17 cellular contexts compared by ENCODE assay signal in the genomic region with DNA sequence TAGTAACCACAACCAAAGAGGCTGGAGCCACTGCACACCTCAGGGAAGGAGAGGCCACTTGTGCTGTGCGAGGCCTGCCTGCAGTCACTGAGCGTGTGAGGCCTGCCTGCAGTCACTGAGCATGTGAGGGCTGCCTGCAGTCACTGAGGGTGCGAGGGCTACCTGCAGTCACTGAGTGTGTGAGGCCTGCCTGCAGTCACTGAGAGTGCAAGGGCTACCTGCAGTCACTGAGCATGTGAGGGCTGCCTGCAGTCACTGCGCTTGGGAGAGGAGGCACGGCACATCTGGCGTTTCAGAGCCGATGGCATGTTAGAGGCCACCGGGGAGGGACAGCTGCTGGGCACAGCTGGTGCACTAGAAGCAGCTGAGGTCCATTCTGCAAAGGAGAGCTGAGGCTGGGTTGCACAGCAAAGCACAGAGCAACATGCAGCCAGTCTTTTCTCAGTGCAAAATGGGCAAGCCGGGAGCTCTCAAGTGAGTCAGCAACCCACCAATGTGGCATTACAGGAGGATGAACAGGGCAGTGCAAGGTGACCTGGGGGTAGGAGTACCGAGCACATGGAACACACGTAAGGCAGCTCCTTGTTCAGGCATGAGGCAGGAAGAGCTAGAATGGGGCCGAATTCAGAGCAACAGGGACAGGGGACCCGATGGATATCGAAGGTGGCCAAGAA.
DNase-seq lines count a peak whose midpoint lies in the region; ATAC-seq and TF ChIP-seq lines count a peak whose summit lies in the region.
"Had no signal": no experiment of that assay in that cellular context is flagged by ENCODE, and none has a peak within 500 bp of the region (broad histone marks: within the 10 kb centered on the region; RNA-seq: fewer than 3 reads in every experiment).

No MANE protein-coding gene starts in this region.

- DNase-seq in natural killer cell treated with Interleukin-12 subunit alpha and Interleukin-12 subunit beta and Interleukin-15 and Interleukin-18, amount 100 ng/mL, for 72 hours (ENCODE audit: low spot score) = peak; percentile 34
- DNase-seq in natural killer cell (no peak), retina (peak; percentile 54), NOMO-1 (lab: John Stamatoyannopoulos, UW; ENCODE audit: unreplicated experiment in 2 of 2) (no peak), UCSD-AML1 (lab: John Stamatoyannopoulos, UW; ENCODE audit: unreplicated experiment) (no peak)
- DNase-seq: C1 segment of cervical spinal cord; Calu3; CD4-positive, alpha-beta T cell; DMS 273 treated with DMSO at 0.1 percent for 48 hours; EL; GOT3; HCEC 1CT; HFFc6; IMR-90 had no signal

- no peak overlapping the region for H3K9ac ChIP-seq in neural cell (ENCODE audit: low read length)

- H3K9me3 Mint-ChIP-seq in natural killer cell treated with Interleukin-12 subunit alpha and Interleukin-12 subunit beta and Interleukin-15 and Interleukin-18, amount 100 ng/mL, for 72 hours = no peaks in the 10 kb centered on the region
- H3K9me3 Mint-ChIP-seq in natural killer cell = no peaks in the 10 kb centered on the region
- H3K9me3 Mint-ChIP-seq: CD4-positive, alpha-beta T cell had no signal

- ATAC-seq in natural killer cell treated with Interleukin-12 subunit alpha and Interleukin-12 subunit beta and Interleukin-15 and Interleukin-18, amount 100 ng/mL, for 72 hours = no peak
- no peak for ATAC-seq in natural killer cell
- no peak for ATAC-seq in HG03159 (IDR thresholded peaks at IDR 0.05; ENCODE audit: unreplicated experiment)

- TF ChIP-seq EP300 in neural cell (conservative IDR thresholded peaks at IDR 0.05; ENCODE audit: poor library complexity, severe bottlenecking) = no peak

- H3K27me3 ChIP-seq in neural cell (ENCODE audit: insufficient read depth, low read depth, low read length) = no peaks in the 10 kb centered on the region

- no peak overlapping the region for H3K27ac Mint-ChIP-seq in natural killer cell treated with Interleukin-12 subunit alpha and Interleukin-12 subunit beta and Interleukin-15 and Interleukin-18, amount 100 ng/mL, for 72 hours
- H3K27ac Mint-ChIP-seq in natural killer cell = no peak overlapping the region
- H3K27ac Mint-ChIP-seq: B cell; CD4-positive, alpha-beta T cell; HFFc6 had no signal

- no peaks in the 10 kb centered on the region for H3K36me3 Mint-ChIP-seq in natural killer cell treated with Interleukin-12 subunit alpha and Interleukin-12 subunit beta and Interleukin-15 and Interleukin-18, amount 100 ng/mL, for 72 hours
- no peaks in the 10 kb centered on the region for H3K36me3 Mint-ChIP-seq in natural killer cell

- no peaks in the 10 kb centered on the region for H3K9me3 ChIP-seq in neural cell (ENCODE audit: low read length)

- H3K27me3 Mint-ChIP-seq in natural killer cell treated with Interleukin-12 subunit alpha and Interleukin-12 subunit beta and Interleukin-15 and Interleukin-18, amount 100 ng/mL, for 72 hours = no peaks in the 10 kb centered on the region
- H3K27me3 Mint-ChIP-seq in natural killer cell (ENCODE audit: low read depth in 2 of 2) = no peaks in the 10 kb centered on the region
- H3K27me3 Mint-ChIP-seq: B cell had no signal

- H3F3A ChIP-seq in neural cell (ENCODE audit: insufficient read depth, low read length, poor library complexity, severe bottlenecking) = no peaks in the 10 kb centered on the region

- no peak overlapping the region for H3K27ac ChIP-seq in neural cell (ENCODE audit: low read length)

- TF ChIP-seq CTCF in natural killer cell (IDR thresholded peaks at IDR 0.05) (no peak), neural cell (IDR thresholded peaks at IDR 0.05; ENCODE audit: poor library complexity, severe bottlenecking) (no peak)

- no peak overlapping the region for H2AFZ ChIP-seq in neural cell (ENCODE audit: low read depth, low read length)

- no peak overlapping the region for H3K4me3 ChIP-seq in neural cell (ENCODE audit: low read length)

- H3K4me1 Mint-ChIP-seq in natural killer cell treated with Interleukin-12 subunit alpha and Interleukin-12 subunit beta and Interleukin-15 and Interleukin-18, amount 100 ng/mL, for 72 hours (ENCODE audit: low read depth in 2 of 2) = no peaks in the 10 kb centered on the region
- no peaks in the 10 kb centered on the region for H3K4me1 Mint-ChIP-seq in natural killer cell
- H3K4me1 Mint-ChIP-seq: B cell had no signal

- H3K4me3 Mint-ChIP-seq in natural killer cell treated with Interleukin-12 subunit alpha and Interleukin-12 subunit beta and Interleukin-15 and Interleukin-18, amount 100 ng/mL, for 72 hours = no peak overlapping the region
- H3K4me3 Mint-ChIP-seq in natural killer cell = no peak overlapping the region
- H3K4me3 Mint-ChIP-seq: B cell; CD4-positive, alpha-beta T cell; HFFc6 had no signal

- H4K20me1 ChIP-seq in neural cell (ENCODE audit: insufficient read depth) = no peaks in the 10 kb centered on the region

- TF ChIP-seq RAD21 in neural cell (conservative IDR thresholded peaks at IDR 0.05) = no peak

- no peaks in the 10 kb centered on the region for H3K36me3 ChIP-seq in neural cell (ENCODE audit: insufficient read depth, low read length)

- H3K4me2 ChIP-seq in neural cell (ENCODE audit: low read length) = no peak overlapping the region

- no peaks in the 10 kb centered on the region for H3K9me2 ChIP-seq in neural cell (ENCODE audit: insufficient read depth, low read length)

- no peaks in the 10 kb centered on the region for H3K79me2 ChIP-seq in neural cell (replicated peaks; ENCODE audit: insufficient read depth, low read length)

- intact Hi-C loops in natural killer cell (cut with micrococcal nuclease) = no loop called here

TF ChIP-seq in neural cell, 6 proteins besides CTCF, POLR2A, EP300 and RAD21:
- TF ChIP-seq MXI1 (conservative IDR thresholded peaks at IDR 0.05; ENCODE audit: poor library complexity, severe bottlenecking) (no peak), POLR2AphosphoS5 (IDR thresholded peaks at IDR 0.05) (peak; percentile 13)

Comparison
In these comparisons a context has a peak if more than half of its experiments do, and no peak if none do; other contexts are left out.
1. DNase-seq: peak in natural killer cell treated with Interleukin-12 subunit alpha and Interleukin-12 subunit beta and Interleukin-15 and Interleukin-18, amount 100 ng/mL, for 72 hours (single experiment) and retina (single experiment); none in natural killer cell (single experiment), NOMO-1 (0 of 2) and UCSD-AML1 (single experiment).